ENCODE assay signal across 3 cellular contexts in the genomic region with DNA sequence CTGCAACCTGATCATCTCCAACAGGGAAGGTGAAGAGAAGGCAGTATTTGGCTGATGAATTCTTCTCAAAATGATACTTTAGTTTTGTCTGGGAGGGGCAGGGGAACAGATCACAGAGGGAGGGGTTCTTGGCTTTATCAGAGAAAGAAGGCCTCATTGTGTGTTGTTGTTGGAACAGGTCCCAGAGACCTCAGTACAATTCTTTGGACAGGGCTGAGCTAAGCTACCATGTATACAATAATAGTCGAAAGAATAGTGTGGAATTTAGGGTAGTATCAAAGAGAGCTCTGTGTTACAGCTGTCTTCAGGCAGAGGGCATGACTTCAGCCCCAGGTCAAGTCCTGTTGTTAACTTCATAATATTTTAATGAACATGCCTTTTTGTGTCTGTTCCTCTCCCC.
TF ChIP-seq lines count a peak whose summit lies in the region.

No MANE protein-coding gene starts in this region.

TF ChIP-seq in A549, 52 proteins besides CTCF, POLR2A, EP300 and RAD21:
- TF ChIP-seq, protein P1, sequence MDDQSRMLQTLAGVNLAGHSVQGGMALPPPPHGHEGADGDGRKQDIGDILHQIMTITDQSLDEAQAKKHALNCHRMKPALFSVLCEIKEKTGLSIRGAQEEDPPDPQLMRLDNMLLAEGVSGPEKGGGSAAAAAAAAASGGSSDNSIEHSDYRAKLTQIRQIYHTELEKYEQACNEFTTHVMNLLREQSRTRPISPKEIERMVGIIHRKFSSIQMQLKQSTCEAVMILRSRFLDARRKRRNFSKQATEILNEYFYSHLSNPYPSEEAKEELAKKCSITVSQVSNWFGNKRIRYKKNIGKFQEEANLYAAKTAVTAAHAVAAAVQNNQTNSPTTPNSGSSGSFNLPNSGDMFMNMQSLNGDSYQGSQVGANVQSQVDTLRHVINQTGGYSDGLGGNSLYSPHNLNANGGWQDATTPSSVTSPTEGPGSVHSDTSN (IDR thresholded peaks at IDR 0.05) = no peak
- TF ChIP-seq HOXB5 (CRISPR knock-in tag; IDR thresholded peaks at IDR 0.05) (no peak), EHMT2 (IDR thresholded peaks at IDR 0.05; ENCODE audit: low read depth) (no peak), CHD2 (IDR thresholded peaks at IDR 0.05; ENCODE audit: low read length, partially characterized antibody) (no peak), TFCP2L1 (CRISPR knock-in tag; IDR thresholded peaks at IDR 0.05) (no peak)

TF ChIP-seq in IMR-90, 13 proteins besides CTCF, POLR2A, EP300 and RAD21:
- TF ChIP-seq MAZ (IDR thresholded peaks at IDR 0.05; ENCODE audit: borderline replicate concordance, low read depth, low read length) (no peak), SMC3 (IDR thresholded peaks at IDR 0.05; ENCODE audit: low read depth, low read length) (no peak), USF2 (IDR thresholded peaks at IDR 0.05; ENCODE audit: low read depth, low read length) (no peak), RFX5 (IDR thresholded peaks at IDR 0.05; ENCODE audit: low read depth, low read length) (no peak), CEBPB (IDR thresholded peaks at IDR 0.05; ENCODE audit: low read depth, low read length) (no peak), RCOR1 (IDR thresholded peaks at IDR 0.05; ENCODE audit: insufficient replicate concordance, low read length) (no peak), NFE2L2 (IDR thresholded peaks at IDR 0.05; ENCODE audit: low read depth, low read length) (no peak), MXI1 (IDR thresholded peaks at IDR 0.05; ENCODE audit: borderline replicate concordance, low read depth, low read length) (no peak), ELK1 (IDR thresholded peaks at IDR 0.05; ENCODE audit: borderline replicate concordance, low read depth, low read length) (no peak), CHD1 (IDR thresholded peaks at IDR 0.05; ENCODE audit: low read depth, low read length) (no peak), BHLHE40 (IDR thresholded peaks at IDR 0.05; ENCODE audit: low read depth, low read length) (no peak), FOS (IDR thresholded peaks at IDR 0.05; ENCODE audit: low read depth, low read length) (no peak), MAFK (IDR thresholded peaks at IDR 0.05; ENCODE audit: low read depth, low read length) (no peak)

TF ChIP-seq in endothelial cell of umbilical vein, 7 proteins besides CTCF, POLR2A, EP300 and RAD21:
- no peak for TF ChIP-seq GATA2 (IDR thresholded peaks at IDR 0.05; ENCODE audit: insufficient read depth, insufficient read length, low read depth, low read length)
- TF ChIP-seq EZH2 (IDR thresholded peaks at IDR 0.05; ENCODE audit: borderline replicate concordance, low read depth, low read length, severe bottlenecking) = no peak
- TF ChIP-seq FOS (IDR thresholded peaks at IDR 0.05; ENCODE audit: borderline replicate concordance, insufficient read depth, low read length) = no peak
- TF ChIP-seq, protein P2, sequence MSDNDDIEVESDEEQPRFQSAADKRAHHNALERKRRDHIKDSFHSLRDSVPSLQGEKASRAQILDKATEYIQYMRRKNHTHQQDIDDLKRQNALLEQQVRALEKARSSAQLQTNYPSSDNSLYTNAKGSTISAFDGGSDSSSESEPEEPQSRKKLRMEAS (IDR thresholded peaks at IDR 0.05; ENCODE audit: insufficient read depth, insufficient read length) = no peak
- TF ChIP-seq MYC (IDR thresholded peaks at IDR 0.05; ENCODE audit: low read depth, low read length) = no peak
- no peak for TF ChIP-seq JUN (IDR thresholded peaks at IDR 0.05; ENCODE audit: borderline replicate concordance, insufficient read depth, insufficient read length, low read depth)
- no peak for TF ChIP-seq POLR2AphosphoS5 (IDR thresholded peaks at IDR 0.05; ENCODE audit: insufficient read depth, low read depth, low read length)
